ENCODE assay signal across 13 cellular contexts in the genomic region with DNA sequence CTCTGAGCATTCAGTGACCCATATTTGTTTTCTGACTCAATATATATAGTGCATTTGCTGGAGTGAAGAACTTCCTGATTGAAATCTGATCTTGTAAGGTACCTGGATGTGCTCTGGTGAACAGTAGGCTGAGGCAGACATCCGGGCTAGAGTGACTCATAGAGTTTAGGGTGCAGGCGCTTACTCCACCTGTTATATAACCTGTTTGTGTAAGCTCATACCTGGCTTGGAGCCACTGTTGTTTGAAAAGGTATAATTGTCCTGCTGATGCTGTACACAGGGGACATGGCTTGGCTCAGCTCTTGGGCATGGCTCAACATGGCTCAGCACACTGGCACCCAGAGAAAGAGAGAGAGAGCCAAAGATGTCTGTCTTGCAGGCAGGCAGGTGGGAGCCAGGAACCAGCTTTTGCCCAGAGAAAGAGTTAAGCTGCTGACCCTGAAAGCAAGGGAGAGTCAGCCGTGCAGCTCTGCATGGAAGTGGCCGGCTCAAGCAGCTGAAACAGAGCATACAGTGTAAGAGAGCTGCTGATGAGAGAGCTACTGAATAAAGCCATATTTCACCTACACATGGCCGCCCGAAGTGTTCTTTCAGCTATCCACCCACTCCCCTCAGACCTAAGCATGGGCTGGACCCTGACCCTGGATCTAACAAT. TPM values are rescaled to one million over a fixed set of nuclear protein-coding genes. Genes with fewer than 3 reads are reported as not detected.
DNase-seq lines count a peak whose midpoint lies in the region; ATAC-seq, FAIRE-seq and TF ChIP-seq lines count a peak whose summit lies in the region.
"Had no signal": no experiment of that assay in that cellular context is flagged by ENCODE, and none has a peak within 500 bp of the region (broad histone marks: within the 10 kb centered on the region; RNA-seq: fewer than 3 reads in every experiment).

No MANE protein-coding gene starts in this region.

- TF ChIP-seq CTCF in esophagus squamous epithelium (IDR thresholded peaks at IDR 0.05) (no peak), thyroid gland (IDR thresholded peaks at IDR 0.05) (no peak)

- FAIRE-seq in H54 (lab: Jason Lieb, UNC): no peak
- FAIRE-seq: GM12892 had no signal

- intact Hi-C loops in activated CD4-positive, alpha-beta T cell treated with anti-CD3 and anti-CD28 coated beads for 36 hours (cut with DNase I, micrococcal nuclease): no loop called here
- intact Hi-C loops in esophagus squamous epithelium (cut with DNase I): no loop called here
- intact Hi-C loops in thyroid gland (cut with DNase I): no loop called here

- H3K4me3 Mint-ChIP-seq in activated CD4-positive, alpha-beta T cell treated with anti-CD3 and anti-CD28 coated beads for 36 hours: no peak overlapping the region
- H3K4me3 Mint-ChIP-seq: H9 had no signal

- DNase-seq in activated CD4-positive, alpha-beta T cell treated with anti-CD3 and anti-CD28 coated beads for 36 hours: no peak
- no peak for DNase-seq in activated CD4-positive, alpha-beta T cell treated with anti-CD3 and anti-CD28 coated beads for 1 hour
- DNase-seq in NCI-H774 (lab: John Stamatoyannopoulos, UW) (peak; percentile 83), esophagus squamous epithelium (lab: John Stamatoyannopoulos, UW) (no peak), thyroid gland (peak; percentile 44 to 46), H54 (ENCODE audit: insufficient read length, low spot score) (no peak), NOMO-1 (lab: John Stamatoyannopoulos, UW; ENCODE audit: unreplicated experiment in 2 of 2) (no peak)
- DNase-seq: activated T-cell treated with anti-CD3 and anti-CD28 coated beads, Interleukin-2, amount 50 U/mL, for 1 hour; cortex of kidney; H9; psoas muscle had no signal

- H3K36me3 Mint-ChIP-seq in activated CD4-positive, alpha-beta T cell treated with anti-CD3 and anti-CD28 coated beads for 36 hours (ENCODE audit: low read depth): no peaks in the 10 kb centered on the region

- H3K27ac ChIP-seq in esophagus squamous epithelium (peak overlapping the region; percentile 79 to 91 (median 81)), thyroid gland (no peak overlapping the region)
- H3K27ac ChIP-seq: psoas muscle had no signal

- H3K9me3 Mint-ChIP-seq in activated CD4-positive, alpha-beta T cell treated with anti-CD3 and anti-CD28 coated beads for 36 hours (ENCODE audit: low read depth): peaks cover 2% of the 10 kb centered on the region

- no peak overlapping the region for H3K4me3 ChIP-seq in esophagus squamous epithelium
- H3K4me3 ChIP-seq in thyroid gland (replicated peaks in 1 of 3): no peak overlapping the region
- H3K4me3 ChIP-seq: psoas muscle had no signal

- TF ChIP-seq POLR2A in esophagus squamous epithelium (IDR thresholded peaks at IDR 0.05) (no peak), thyroid gland (IDR thresholded peaks at IDR 0.05) (no peak), H54 (IDR thresholded peaks at IDR 0.05; ENCODE audit: low read depth, low read length) (no peak)

- peak; percentile 12 for ATAC-seq in activated CD4-positive, alpha-beta T cell treated with anti-CD3 and anti-CD28 coated beads for 36 hours
- no peak for ATAC-seq in GM19467 (IDR thresholded peaks at IDR 0.05; ENCODE audit: unreplicated experiment)

- peaks cover 14 to 67% (median 14%) of the 10 kb centered on the region in 3 donors for H3K4me1 ChIP-seq in esophagus squamous epithelium
- H3K4me1 ChIP-seq in thyroid gland: peaks cover 0 to 7% of the 10 kb centered on the region in 2 donors
- H3K4me1 ChIP-seq: psoas muscle had no signal

- no peaks in the 10 kb centered on the region for H3K9me3 ChIP-seq in esophagus squamous epithelium
- H3K9me3 ChIP-seq in thyroid gland: no peaks in the 10 kb centered on the region
- H3K9me3 ChIP-seq: psoas muscle had no signal

- CTCF ChIA-PET in activated CD4-positive, alpha-beta T cell treated with anti-CD3 and anti-CD28 coated beads for 36 hours (lab: Charles Lee): interaction anchor here (0.6 to 2.7 kb wide), 6 partner anchors 10 to 327 kb away, joined by 3 to 5 read pairs (median 4); no protein-coding TSS in a partner anchor

- H3K4me1 Mint-ChIP-seq in activated CD4-positive, alpha-beta T cell treated with anti-CD3 and anti-CD28 coated beads for 36 hours: peaks cover 9% of the 10 kb centered on the region

- H3K27me3 Mint-ChIP-seq in activated CD4-positive, alpha-beta T cell treated with anti-CD3 and anti-CD28 coated beads for 36 hours: peaks cover 15% of the 10 kb centered on the region

- POLR2A ChIA-PET in activated CD4-positive, alpha-beta T cell treated with anti-CD3 and anti-CD28 coated beads for 36 hours (lab: Charles Lee): no interaction called here

- H3K36me3 ChIP-seq in esophagus squamous epithelium: no peaks in the 10 kb centered on the region
- no peaks in the 10 kb centered on the region for H3K36me3 ChIP-seq in thyroid gland

- WGBS in esophagus squamous epithelium, 2 donors: 73 to 85% methylated on average over 5 of the region's 6 CpGs
- WGBS in thyroid gland, 2 donors: 52 to 60% methylated on average over 6 of the region's 6 CpGs

- H3K27me3 ChIP-seq in esophagus squamous epithelium (peaks cover 0 to 17% (median 0%) of the 10 kb centered on the region in 4 donors), thyroid gland (no peaks in the 10 kb centered on the region)

- H3K27ac Mint-ChIP-seq in activated CD4-positive, alpha-beta T cell treated with anti-CD3 and anti-CD28 coated beads for 36 hours: no peak overlapping the region
- H3K27ac Mint-ChIP-seq: H9 had no signal

RNA-seq across cellular contexts. Expression of a gene that starts 43.2 kb away (rescaled TPM):
- not detected for total RNA-seq in activated CD4-positive, alpha-beta T cell treated with anti-CD3 and anti-CD28 coated beads for 36 hours
- total RNA-seq in esophagus squamous epithelium (1 to 10 TPM in 2 of 4 donors, under 1 TPM in 2; 0.38 to 5.7 (median 3.2) TPM), thyroid gland (1 to 10 TPM; 3.6 to 5.7 (median 4.3) TPM)

RNA-seq across cellular contexts. Expression of a gene that starts 46.9 kb away (rescaled TPM):
- total RNA-seq in activated CD4-positive, alpha-beta T cell treated with anti-CD3 and anti-CD28 coated beads for 36 hours: 10 to 100 TPM; 11.1 to 11.7 TPM
- total RNA-seq in esophagus squamous epithelium (10 to 100 TPM in 2 of 4 donors, 1 to 10 TPM in 2; 3.5 to 12.4 (median 8.4) TPM), thyroid gland (10 to 100 TPM; 28.9 to 36.0 (median 31.5) TPM)

Comparison
In these comparisons a context has a peak if more than half of its experiments do, and no peak if none do; other contexts are left out.
1. DNase-seq: peak in NCI-H774 (single experiment) and thyroid gland (2 of 2); none in activated CD4-positive, alpha-beta T cell treated with anti-CD3 and anti-CD28 coated beads for 36 hours (single experiment), activated CD4-positive, alpha-beta T cell treated with anti-CD3 and anti-CD28 coated beads for 1 hour (single experiment), esophagus squamous epithelium (single experiment), H54 (single experiment) and NOMO-1 (0 of 2).
2. H3K27ac ChIP-seq: peak in esophagus squamous epithelium (4 of 4); none in thyroid gland (0 of 3).